19 cellular contexts compared by ENCODE assay signal in the genomic region with DNA sequence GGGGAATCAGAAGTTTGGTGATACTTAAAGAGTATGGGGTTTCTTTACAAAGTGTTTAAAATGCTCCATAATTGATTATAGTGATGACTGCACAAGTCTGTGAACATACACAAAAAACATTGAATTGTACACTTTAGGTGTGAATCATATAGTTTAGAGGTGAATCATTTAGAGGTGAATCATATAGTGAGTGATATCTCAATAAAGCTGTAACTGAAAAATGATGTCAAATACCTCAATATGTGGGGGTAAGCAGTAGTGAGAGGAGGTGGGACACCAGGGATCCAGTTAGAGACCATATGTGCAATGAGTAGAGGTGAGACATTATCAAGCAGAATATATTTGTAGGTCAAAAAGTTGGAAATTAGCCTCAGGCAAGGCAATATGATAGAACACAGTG.
DNase-seq lines count a peak whose midpoint lies in the region; ATAC-seq, FAIRE-seq and TF ChIP-seq lines count a peak whose summit lies in the region.
"Had no signal": no experiment of that assay in that cellular context is flagged by ENCODE, and none has a peak within 500 bp of the region (broad histone marks: within the 10 kb centered on the region; RNA-seq: fewer than 3 reads in every experiment).

No MANE protein-coding gene starts in this region.

- H3K9me3 ChIP-seq in gastrocnemius medialis = no peaks in the 10 kb centered on the region

- no peak for TF ChIP-seq POLR2A in gastrocnemius medialis (IDR thresholded peaks at IDR 0.05)

- peaks cover 15% of the 10 kb centered on the region for H3K4me1 Mint-ChIP-seq in activated T-cell treated with anti-CD3 and anti-CD28 coated beads, Interleukin-2, amount 50 U/mL, for 72 hours (ENCODE audit: low read depth)
- H3K4me1 Mint-ChIP-seq: CD14-positive monocyte had no signal

- intact Hi-C loops in gastrocnemius medialis (cut with DNase I; ENCODE audit: low total_unique reads) = no loop called here

- no peaks in the 10 kb centered on the region for H3K4me1 ChIP-seq in gastrocnemius medialis

- H3K27ac ChIP-seq in gastrocnemius medialis = no peak overlapping the region

- H3K4me3 Mint-ChIP-seq in activated T-cell treated with anti-CD3 and anti-CD28 coated beads, Interleukin-2, amount 50 U/mL, for 72 hours = no peak overlapping the region
- H3K4me3 Mint-ChIP-seq: CD14-positive monocyte; CD8-positive, alpha-beta T cell; H9 had no signal

- no peak for FAIRE-seq in bronchial epithelial cell (lab: Jason Lieb, UNC)
- FAIRE-seq: A204.1, D721Med, GM12892 had no signal

- in situ Hi-C loops in gastrocnemius medialis (cut with MboI; ENCODE audit: low sequenced_read_pairs in 4 of 4) = no loop called here

- peaks cover 0 to 6% of the 10 kb centered on the region in 2 donors for H3K36me3 Mint-ChIP-seq in activated T-cell treated with anti-CD3 and anti-CD28 coated beads, Interleukin-2, amount 50 U/mL, for 72 hours (ENCODE audit: insufficient read depth in 2 of 2)
- H3K36me3 Mint-ChIP-seq: CD14-positive monocyte; CD8-positive, alpha-beta T cell had no signal

- H3K4me3 ChIP-seq in bronchial epithelial cell (ENCODE audit: low read depth, low read length) = no peak overlapping the region
- no peak overlapping the region for H3K4me3 ChIP-seq in gastrocnemius medialis

- H3K27me3 ChIP-seq in bronchial epithelial cell (ENCODE audit: control insufficient read depth, insufficient read depth, low read length) = no peaks in the 10 kb centered on the region
- no peaks in the 10 kb centered on the region for H3K27me3 ChIP-seq in gastrocnemius medialis

- ATAC-seq in activated T-cell treated with anti-CD3 and anti-CD28 coated beads, Interleukin-2, amount 50 U/mL, for 72 hours (replicated peaks in 1 of 2) = peak; percentile 82 to 85
- peak; percentile 19 for ATAC-seq in stimulated activated naive CD8-positive, alpha-beta T cell treated with anti-CD3 and anti-CD28 coated beads, Interleukin-15, Interleukin-2, amounts not matched to agents 100 U/mL and 50 U/mL, for 24 hours
- ATAC-seq in gastrocnemius medialis = no peak
- ATAC-seq: CD8-positive, alpha-beta T cell had no signal

- TF ChIP-seq CTCF in bronchial epithelial cell (IDR thresholded peaks at IDR 0.05; ENCODE audit: insufficient read depth, low read length, severe bottlenecking) (no peak), gastrocnemius medialis (IDR thresholded peaks at IDR 0.05 in 4 of 5, conservative IDR thresholded peaks at IDR 0.05 in 1 of 5) (no peak)

- H3K27ac Mint-ChIP-seq in activated T-cell treated with anti-CD3 and anti-CD28 coated beads, Interleukin-2, amount 50 U/mL, for 72 hours = no peak overlapping the region
- H3K27ac Mint-ChIP-seq: CD14-positive monocyte; CD8-positive, alpha-beta T cell; H9 had no signal

- no peak for DNase-seq in activated T-cell treated with anti-CD3 and anti-CD28 coated beads, Interleukin-2, amount 50 U/mL, for 72 hours
- DNase-seq in activated T-cell treated with anti-CD3 and anti-CD28 coated beads for 4 hours = no peak
- DNase-seq in RKO (ENCODE audit: low spot score) = peak; percentile 30
- peak; percentile 73 for DNase-seq in bronchial epithelial cell (ENCODE audit: low read depth)
- no peak for DNase-seq in stimulated activated naive CD8-positive, alpha-beta T cell treated with anti-CD3 and anti-CD28 coated beads, Interleukin-15, Interleukin-2, amounts not matched to agents 100 U/mL and 50 U/mL, for 24 hours
- no peak for DNase-seq in medulla oblongata (ENCODE audit: extremely low spot score)
- no peak for DNase-seq in gastrocnemius medialis
- DNase-seq: CD8-positive, alpha-beta T cell; COR-L47; DMS153; DMS79 treated with DMSO at 0.1 percent for 48 hours; EL; GDM1; GOT3; H9 had no signal

- no peaks in the 10 kb centered on the region for H3K36me3 ChIP-seq in bronchial epithelial cell (ENCODE audit: control insufficient read depth, insufficient read depth, low read length)
- no peaks in the 10 kb centered on the region for H3K36me3 ChIP-seq in gastrocnemius medialis

- H3K27me3 Mint-ChIP-seq in activated T-cell treated with anti-CD3 and anti-CD28 coated beads, Interleukin-2, amount 50 U/mL, for 72 hours (ENCODE audit: low read depth) = peaks cover 26% of the 10 kb centered on the region

- H3K9me3 Mint-ChIP-seq in activated T-cell treated with anti-CD3 and anti-CD28 coated beads, Interleukin-2, amount 50 U/mL, for 72 hours = peaks cover 3 to 10% of the 10 kb centered on the region in 2 donors
- H3K9me3 Mint-ChIP-seq: CD8-positive, alpha-beta T cell; H9 had no signal

Comparison
In these comparisons a context has a peak if more than half of its experiments do, and no peak if none do; other contexts are left out.
1. ATAC-seq: peak in activated T-cell treated with anti-CD3 and anti-CD28 coated beads, Interleukin-2, amount 50 U/mL, for 72 hours (2 of 2) and stimulated activated naive CD8-positive, alpha-beta T cell treated with anti-CD3 and anti-CD28 coated beads, Interleukin-15, Interleukin-2, amounts not matched to agents 100 U/mL and 50 U/mL, for 24 hours (single experiment); none in gastrocnemius medialis (0 of 2).
2. DNase-seq: peak in RKO (single experiment) and bronchial epithelial cell (single experiment); none in activated T-cell treated with anti-CD3 and anti-CD28 coated beads, Interleukin-2, amount 50 U/mL, for 72 hours (0 of 2), activated T-cell treated with anti-CD3 and anti-CD28 coated beads for 4 hours (single experiment), stimulated activated naive CD8-positive, alpha-beta T cell treated with anti-CD3 and anti-CD28 coated beads, Interleukin-15, Interleukin-2, amounts not matched to agents 100 U/mL and 50 U/mL, for 24 hours (single experiment), medulla oblongata (single experiment) and gastrocnemius medialis (0 of 2).